Comparison of ENCODE assay signal across 14 cellular contexts in the genomic region with DNA sequence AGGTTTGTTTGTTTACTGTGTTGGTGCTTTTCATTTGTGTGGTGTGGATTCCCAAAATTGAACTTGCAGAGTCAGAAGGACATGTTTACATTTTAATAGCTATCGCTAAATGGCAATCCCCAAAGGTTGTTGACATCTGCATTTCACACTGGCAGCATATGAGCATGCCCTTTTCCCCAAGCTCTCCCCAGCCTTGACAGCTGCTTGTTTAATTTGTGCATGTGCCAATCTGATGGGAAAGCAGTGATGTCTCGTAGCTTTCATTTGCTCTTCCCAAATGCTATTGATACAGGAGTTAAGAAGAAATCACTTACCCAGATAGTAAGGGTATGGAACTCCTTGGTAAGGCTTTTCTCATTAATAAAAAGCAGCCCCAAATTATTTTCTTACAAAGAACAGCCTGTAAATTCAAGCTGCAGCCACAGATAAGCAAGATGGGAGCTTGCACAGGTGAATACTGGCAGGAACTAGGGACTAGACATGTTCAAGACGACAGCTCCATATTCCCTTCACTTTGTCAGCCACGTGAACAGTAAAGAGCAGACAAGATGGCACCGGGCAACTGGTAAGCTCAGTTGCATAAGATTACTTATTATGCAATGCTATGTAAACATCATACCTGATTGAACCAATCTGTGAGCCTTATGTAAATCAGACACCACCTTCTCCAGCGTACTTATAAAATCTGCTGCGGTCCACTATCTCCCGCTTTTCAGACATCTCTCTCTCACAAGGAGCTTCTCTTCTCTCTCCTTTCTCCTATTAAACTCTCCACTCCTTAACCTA.
A peak's percentile ranks its signal among the peaks of the same experiment; 100 is the strongest.
DNase-seq lines count a peak whose midpoint lies in the region; ATAC-seq and TF ChIP-seq lines count a peak whose summit lies in the region.
"Had no signal": no experiment of that assay in that cellular context is flagged by ENCODE, and none has a peak within 500 bp of the region (broad histone marks: within the 10 kb centered on the region; RNA-seq: fewer than 3 reads in every experiment).

No MANE protein-coding gene starts in this region.

- no peaks in the 10 kb centered on the region for H3K9me2 ChIP-seq in SK-N-SH

- CTCF ChIA-PET in SK-N-SH (lab: Yijun Ruan, JAX), result interaction anchor here (0.9 to 11.7 kb wide), 16 partner anchors 17 to 1782 kb away, joined by 3 to 214 read pairs (median 4); no protein-coding TSS in a partner anchor

- peak in 1 of 2 experiments; percentile 22; a peak in 1 of 4 replicates for TF ChIP-seq EP300 in SK-N-SH (IDR thresholded peaks at IDR 0.05; ENCODE audit: borderline replicate concordance in 1 of 2, low read depth in 1 of 2, low read length in 1 of 2)

- ATAC-seq in SK-N-SH treated with all-trans-retinoic acid at 6 μM for 48 hours (no peak), HG02623 (IDR thresholded peaks at IDR 0.05; ENCODE audit: unreplicated experiment) (no peak)
- ATAC-seq: T-helper 17 cell had no signal

- no peak for TF ChIP-seq CTCF in SK-N-SH (IDR thresholded peaks at IDR 0.05)

- peaks cover 9% of the 10 kb centered on the region; the same call in 1 of the 2 replicates for H3K9me3 ChIP-seq in SK-N-SH

- 34% methylated on average over 8 of the region's 8 CpGs for WGBS in SK-N-SH (ENCODE audit: low lambda C conversion rate)

- no peak overlapping the region for H3K9ac ChIP-seq in SK-N-SH
- H3K9ac ChIP-seq: GM23248 had no signal

- no peak overlapping the region for H2AFZ ChIP-seq in SK-N-SH (ENCODE audit: low read depth)
- H2AFZ ChIP-seq: GM23248 had no signal

- H4K20me1 ChIP-seq in SK-N-SH (ENCODE audit: insufficient read depth), result no peaks in the 10 kb centered on the region

- H3K4me3 ChIP-seq in SK-N-SH (ENCODE audit: low read depth in 2 of 2, low read length in 1 of 2), result no peak overlapping the region
- H3K4me3 ChIP-seq: GM23248 had no signal

- H3K4me2 ChIP-seq in SK-N-SH, result no peak overlapping the region

- TF ChIP-seq RAD21 in SK-N-SH (IDR thresholded peaks at IDR 0.05; ENCODE audit: low read length), result no peak

- DNase-seq in SK-N-SH, result no peak
- DNase-seq in NCI-H2029 (lab: John Stamatoyannopoulos, UW), result peak; percentile 51
- DNase-seq in OCI-M1 (lab: John Stamatoyannopoulos, UW), result peak; percentile 32
- no peak for DNase-seq in activated naive CD4-positive, alpha-beta T cell (lab: John Stamatoyannopoulos, UW)
- DNase-seq in HCEC 1CT, result no peak
- DNase-seq: CD4-positive, CD25-positive, alpha-beta regulatory T cell; DMS79 treated with DMSO at 0.1 percent for 48 hours; GM23248; KG1; NCI-H510A; SHP77 treated with DMSO at 0.1 percent for 48 hours; T-helper 17 cell had no signal

- peaks cover 0 to 16% of the 10 kb centered on the region in 2 experiments; a peak in 1 of 4 replicates for H3K4me1 ChIP-seq in SK-N-SH (ENCODE audit: control insufficient read depth in 1 of 2, insufficient read depth in 2 of 2, low read depth in 1 of 2, low read length in 1 of 2)

- no peaks in the 10 kb centered on the region for H3K27me3 ChIP-seq in SK-N-SH (ENCODE audit: insufficient read depth)

- no peak overlapping the region for H3K27ac ChIP-seq in SK-N-SH (ENCODE audit: low read depth in 2 of 2, low read length in 1 of 2)
- H3K27ac ChIP-seq: GM23248 had no signal

- H3F3A ChIP-seq in SK-N-SH (replicated peaks; ENCODE audit: insufficient read depth), result no peaks in the 10 kb centered on the region

- POLR2A ChIA-PET in SK-N-SH (lab: Yijun Ruan, JAX), result interaction anchor here (0.7 kb wide), 1 partner anchor 95 kb away, joined by 3 read pairs; no protein-coding TSS in a partner anchor

- H3K36me3 ChIP-seq in SK-N-SH (replicated peaks in 1 of 2; ENCODE audit: control insufficient read depth in 1 of 2, insufficient read depth in 2 of 2, low read length in 1 of 2), result no peaks in the 10 kb centered on the region

- H3K79me2 ChIP-seq in SK-N-SH (ENCODE audit: insufficient read depth), result no peaks in the 10 kb centered on the region

TF ChIP-seq in SK-N-SH, 30 proteins besides CTCF, POLR2A, EP300 and RAD21 (continues in another document):
- TF ChIP-seq, protein P1, sequence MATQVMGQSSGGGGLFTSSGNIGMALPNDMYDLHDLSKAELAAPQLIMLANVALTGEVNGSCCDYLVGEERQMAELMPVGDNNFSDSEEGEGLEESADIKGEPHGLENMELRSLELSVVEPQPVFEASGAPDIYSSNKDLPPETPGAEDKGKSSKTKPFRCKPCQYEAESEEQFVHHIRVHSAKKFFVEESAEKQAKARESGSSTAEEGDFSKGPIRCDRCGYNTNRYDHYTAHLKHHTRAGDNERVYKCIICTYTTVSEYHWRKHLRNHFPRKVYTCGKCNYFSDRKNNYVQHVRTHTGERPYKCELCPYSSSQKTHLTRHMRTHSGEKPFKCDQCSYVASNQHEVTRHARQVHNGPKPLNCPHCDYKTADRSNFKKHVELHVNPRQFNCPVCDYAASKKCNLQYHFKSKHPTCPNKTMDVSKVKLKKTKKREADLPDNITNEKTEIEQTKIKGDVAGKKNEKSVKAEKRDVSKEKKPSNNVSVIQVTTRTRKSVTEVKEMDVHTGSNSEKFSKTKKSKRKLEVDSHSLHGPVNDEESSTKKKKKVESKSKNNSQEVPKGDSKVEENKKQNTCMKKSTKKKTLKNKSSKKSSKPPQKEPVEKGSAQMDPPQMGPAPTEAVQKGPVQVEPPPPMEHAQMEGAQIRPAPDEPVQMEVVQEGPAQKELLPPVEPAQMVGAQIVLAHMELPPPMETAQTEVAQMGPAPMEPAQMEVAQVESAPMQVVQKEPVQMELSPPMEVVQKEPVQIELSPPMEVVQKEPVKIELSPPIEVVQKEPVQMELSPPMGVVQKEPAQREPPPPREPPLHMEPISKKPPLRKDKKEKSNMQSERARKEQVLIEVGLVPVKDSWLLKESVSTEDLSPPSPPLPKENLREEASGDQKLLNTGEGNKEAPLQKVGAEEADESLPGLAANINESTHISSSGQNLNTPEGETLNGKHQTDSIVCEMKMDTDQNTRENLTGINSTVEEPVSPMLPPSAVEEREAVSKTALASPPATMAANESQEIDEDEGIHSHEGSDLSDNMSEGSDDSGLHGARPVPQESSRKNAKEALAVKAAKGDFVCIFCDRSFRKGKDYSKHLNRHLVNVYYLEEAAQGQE (IDR thresholded peaks at IDR 0.05; ENCODE audit: low read depth, low read length), result no peak
- TF ChIP-seq TEAD4 (IDR thresholded peaks at IDR 0.05; ENCODE audit: borderline replicate concordance, insufficient read depth), result no peak
- peak; percentile 63 for TF ChIP-seq GATA2 (CRISPR knock-in tag; IDR thresholded peaks at IDR 0.05)
- no peak for TF ChIP-seq POLR2AphosphoS5 (IDR thresholded peaks at IDR 0.05; ENCODE audit: low read depth, low read length)
- peak; percentile 58; the same call in 1 of the 2 replicates for TF ChIP-seq MXI1 (IDR thresholded peaks at IDR 0.05; ENCODE audit: low read depth, low read length)
- no peak for TF ChIP-seq EZH2phosphoT487 (IDR thresholded peaks at IDR 0.05; ENCODE audit: borderline replicate concordance, low read depth)
- TF ChIP-seq FOXM1 (IDR thresholded peaks at IDR 0.05; ENCODE audit: low read depth), result no peak
- no peak for TF ChIP-seq RXRA (IDR thresholded peaks at IDR 0.05; ENCODE audit: borderline replicate concordance, low read depth)
- no peak for TF ChIP-seq CHD2 (IDR thresholded peaks at IDR 0.05; ENCODE audit: low read length, partially characterized antibody)
- TF ChIP-seq ELF1 (IDR thresholded peaks at IDR 0.05), result no peak
- TF ChIP-seq JUND (IDR thresholded peaks at IDR 0.05), result no peak

TF ChIP-seq in SK-N-SH treated with all-trans-retinoic acid at 6 μM for 48 hours, 23 proteins besides CTCF, POLR2A, EP300 and RAD21 (continues in another document):
- TF ChIP-seq, protein P2, sequence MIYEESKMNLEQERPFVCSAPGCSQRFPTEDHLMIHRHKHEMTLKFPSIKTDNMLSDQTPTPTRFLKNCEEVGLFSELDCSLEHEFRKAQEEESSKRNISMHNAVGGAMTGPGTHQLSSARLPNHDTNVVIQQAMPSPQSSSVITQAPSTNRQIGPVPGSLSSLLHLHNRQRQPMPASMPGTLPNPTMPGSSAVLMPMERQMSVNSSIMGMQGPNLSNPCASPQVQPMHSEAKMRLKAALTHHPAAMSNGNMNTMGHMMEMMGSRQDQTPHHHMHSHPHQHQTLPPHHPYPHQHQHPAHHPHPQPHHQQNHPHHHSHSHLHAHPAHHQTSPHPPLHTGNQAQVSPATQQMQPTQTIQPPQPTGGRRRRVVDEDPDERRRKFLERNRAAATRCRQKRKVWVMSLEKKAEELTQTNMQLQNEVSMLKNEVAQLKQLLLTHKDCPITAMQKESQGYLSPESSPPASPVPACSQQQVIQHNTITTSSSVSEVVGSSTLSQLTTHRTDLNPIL (CRISPR knock-in tag; IDR thresholded peaks at IDR 0.05; ENCODE audit: low read depth), result no peak
- TF ChIP-seq TOX (CRISPR knock-in tag; IDR thresholded peaks at IDR 0.05; ENCODE audit: borderline replicate concordance), result no peak
- TF ChIP-seq, protein P3, sequence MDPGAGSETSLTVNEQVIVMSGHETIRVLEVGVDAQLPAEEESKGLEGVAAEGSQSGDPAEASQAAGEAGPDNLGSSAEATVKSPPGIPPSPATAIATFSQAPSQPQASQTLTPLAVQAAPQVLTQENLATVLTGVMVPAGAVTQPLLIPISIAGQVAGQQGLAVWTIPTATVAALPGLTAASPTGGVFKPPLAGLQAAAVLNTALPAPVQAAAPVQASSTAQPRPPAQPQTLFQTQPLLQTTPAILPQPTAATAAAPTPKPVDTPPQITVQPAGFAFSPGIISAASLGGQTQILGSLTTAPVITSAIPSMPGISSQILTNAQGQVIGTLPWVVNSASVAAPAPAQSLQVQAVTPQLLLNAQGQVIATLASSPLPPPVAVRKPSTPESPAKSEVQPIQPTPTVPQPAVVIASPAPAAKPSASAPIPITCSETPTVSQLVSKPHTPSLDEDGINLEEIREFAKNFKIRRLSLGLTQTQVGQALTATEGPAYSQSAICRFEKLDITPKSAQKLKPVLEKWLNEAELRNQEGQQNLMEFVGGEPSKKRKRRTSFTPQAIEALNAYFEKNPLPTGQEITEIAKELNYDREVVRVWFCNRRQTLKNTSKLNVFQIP (CRISPR knock-in tag; IDR thresholded peaks at IDR 0.05; ENCODE audit: borderline replicate concordance, low read depth), result no peak

Comparison
In these comparisons a context has a peak if more than half of its experiments do, and no peak if none do; other contexts are left out.
1. DNase-seq: peak in NCI-H2029 (single experiment) and OCI-M1 (single experiment); none in SK-N-SH (single experiment), activated naive CD4-positive, alpha-beta T cell (0 of 4) and HCEC 1CT (single experiment).